Comparison of ENCODE assay signal across 8 cellular contexts in the genomic region with DNA sequence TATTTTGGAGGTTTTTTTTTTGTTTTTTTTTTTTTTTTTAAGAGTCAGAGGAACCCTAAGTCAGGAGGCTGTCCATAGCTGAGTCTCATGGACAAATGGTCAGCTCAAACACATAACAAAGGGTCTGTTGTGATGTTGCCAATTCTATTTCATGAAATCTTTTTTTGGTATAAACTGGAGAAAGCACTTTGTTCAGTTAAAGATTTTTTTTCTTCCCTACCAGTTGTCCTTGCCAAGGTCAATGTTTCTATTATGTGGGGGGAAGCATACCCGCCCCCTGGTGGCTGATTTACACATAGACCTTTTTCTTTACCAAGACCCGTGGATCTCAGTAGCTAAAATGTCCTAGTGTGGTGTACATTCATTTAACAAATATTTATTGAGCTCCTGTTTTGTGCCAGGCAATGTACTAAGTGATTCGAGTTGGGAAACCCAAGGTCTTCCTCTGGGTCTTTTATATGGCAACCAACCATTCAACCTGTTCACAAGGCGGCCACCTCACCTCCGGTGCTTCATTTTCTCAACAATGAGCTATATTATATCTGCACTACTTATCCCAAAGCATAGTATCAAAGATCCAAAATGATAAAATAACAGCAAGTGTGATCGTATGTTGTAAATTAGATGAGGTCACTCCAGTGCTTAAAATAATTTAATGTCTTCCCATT.
DNase-seq lines count a peak whose midpoint lies in the region; ATAC-seq and TF ChIP-seq lines count a peak whose summit lies in the region.

No MANE protein-coding gene starts in this region.

- H3K27ac ChIP-seq in testis = peak overlapping the region in 1 of 2 donors; percentile 3

- intact Hi-C loops in testis (cut with DNase I; ENCODE audit: low total_unique reads) = no loop called here

- no peaks in the 10 kb centered on the region for H3K9me3 Mint-ChIP-seq in activated naive CD8-positive, alpha-beta T cell treated with anti-CD3 and anti-CD28 coated beads, Interleukin-2, amount 50 U/mL, for 24 hours
- H3K9me3 Mint-ChIP-seq in activated naive CD8-positive, alpha-beta T cell treated with anti-CD3 and anti-CD28 coated beads for 36 hours = no peaks in the 10 kb centered on the region
- H3K9me3 Mint-ChIP-seq in brain = no peaks in the 10 kb centered on the region

- H3K4me1 ChIP-seq in testis = no peaks in the 10 kb centered on the region

- no peaks in the 10 kb centered on the region for H3K36me3 ChIP-seq in testis (ENCODE audit: low read depth, missing control alignments)

- 39 to 47% methylated on average over 6 of the region's 6 CpGs for WGBS in testis, 2 donors

- DNase-seq in activated naive CD8-positive, alpha-beta T cell treated with anti-CD3 and anti-CD28 coated beads, Interleukin-2, amount 50 U/mL, for 24 hours = peak; percentile 33
- DNase-seq in activated naive CD8-positive, alpha-beta T cell treated with anti-CD3 and anti-CD28 coated beads for 36 hours = no peak
- DNase-seq in HFF-Myc (ENCODE audit: extremely low read depth, low read depth) (peak; percentile 32), NCI-H82 treated with DMSO at 0.1 percent for 48 hours (lab: John Stamatoyannopoulos, UW; ENCODE audit: unreplicated experiment) (peak; percentile 39), left kidney (ENCODE audit: low read depth, low spot score) (peak; percentile 70), testis (peak; percentile 88)

- peaks cover 2% of the 10 kb centered on the region for H3K27me3 Mint-ChIP-seq in activated naive CD8-positive, alpha-beta T cell treated with anti-CD3 and anti-CD28 coated beads, Interleukin-2, amount 50 U/mL, for 24 hours
- H3K27me3 Mint-ChIP-seq in activated naive CD8-positive, alpha-beta T cell treated with anti-CD3 and anti-CD28 coated beads for 36 hours = peaks cover 14% of the 10 kb centered on the region
- peaks cover 16% of the 10 kb centered on the region for H3K27me3 Mint-ChIP-seq in brain

- H3K4me1 Mint-ChIP-seq in activated naive CD8-positive, alpha-beta T cell treated with anti-CD3 and anti-CD28 coated beads, Interleukin-2, amount 50 U/mL, for 24 hours = no peaks in the 10 kb centered on the region
- H3K4me1 Mint-ChIP-seq in activated naive CD8-positive, alpha-beta T cell treated with anti-CD3 and anti-CD28 coated beads for 36 hours = no peaks in the 10 kb centered on the region
- no peaks in the 10 kb centered on the region for H3K4me1 Mint-ChIP-seq in brain

- TF ChIP-seq CTCF in HFF-Myc (IDR thresholded peaks at IDR 0.05; ENCODE audit: low read depth, low read length, missing control alignments) = peak; percentile 73
- peak; percentile 38 to 45 for TF ChIP-seq CTCF in brain (conservative IDR thresholded peaks at IDR 0.05)
- TF ChIP-seq CTCF in testis (IDR thresholded peaks at IDR 0.05) = peak; percentile 81 to 89 (median 88)

- no peaks in the 10 kb centered on the region for H3K36me3 Mint-ChIP-seq in activated naive CD8-positive, alpha-beta T cell treated with anti-CD3 and anti-CD28 coated beads, Interleukin-2, amount 50 U/mL, for 24 hours (ENCODE audit: low read depth)
- H3K36me3 Mint-ChIP-seq in activated naive CD8-positive, alpha-beta T cell treated with anti-CD3 and anti-CD28 coated beads for 36 hours = no peaks in the 10 kb centered on the region
- no peaks in the 10 kb centered on the region for H3K36me3 Mint-ChIP-seq in brain

- no peak for TF ChIP-seq POLR2A in testis (IDR thresholded peaks at IDR 0.05)

- ATAC-seq in activated naive CD8-positive, alpha-beta T cell treated with anti-CD3 and anti-CD28 coated beads, Interleukin-2, amount 50 U/mL, for 24 hours = no peak
- no peak for ATAC-seq in HG03280 (IDR thresholded peaks at IDR 0.05; ENCODE audit: unreplicated experiment)

- no peaks in the 10 kb centered on the region for H3K9me3 ChIP-seq in testis

- no peak overlapping the region for H3K27ac Mint-ChIP-seq in activated naive CD8-positive, alpha-beta T cell treated with anti-CD3 and anti-CD28 coated beads, Interleukin-2, amount 50 U/mL, for 24 hours
- no peak overlapping the region for H3K27ac Mint-ChIP-seq in activated naive CD8-positive, alpha-beta T cell treated with anti-CD3 and anti-CD28 coated beads for 36 hours
- H3K27ac Mint-ChIP-seq in brain = no peak overlapping the region

- no peak overlapping the region for H3K4me3 Mint-ChIP-seq in activated naive CD8-positive, alpha-beta T cell treated with anti-CD3 and anti-CD28 coated beads, Interleukin-2, amount 50 U/mL, for 24 hours
- no peak overlapping the region for H3K4me3 Mint-ChIP-seq in activated naive CD8-positive, alpha-beta T cell treated with anti-CD3 and anti-CD28 coated beads for 36 hours
- H3K4me3 Mint-ChIP-seq in brain = no peak overlapping the region

- H3K27me3 ChIP-seq in testis = no peaks in the 10 kb centered on the region

- H3K4me3 ChIP-seq in HFF-Myc (replicated peaks; ENCODE audit: low read depth, low read length) = no peak overlapping the region
- no peak overlapping the region for H3K4me3 ChIP-seq in testis
